ENCODE assay signal across 12 cellular contexts in genomic region chr1:1420654-1421134, GRCh38. TPM values are rescaled to one million over a fixed set of nuclear protein-coding genes. Genes with fewer than 3 reads are reported as not detected.
A peak's percentile ranks its signal among the peaks of the same experiment; 100 is the strongest.
DNase-seq lines count a peak whose midpoint lies in the region; ATAC-seq and TF ChIP-seq lines count a peak whose summit lies in the region.
"Had no signal": no experiment of that assay in that cellular context is flagged by ENCODE, and none has a peak within 500 bp of the region (broad histone marks: within the 10 kb centered on the region; RNA-seq: fewer than 3 reads in every experiment).

No MANE protein-coding gene starts in this region.

- H3K4me3 Mint-ChIP-seq in neural progenitor cell, result no peak overlapping the region
- H3K4me3 Mint-ChIP-seq: CD8-positive, alpha-beta memory T cell had no signal

- peak overlapping the region in 10 of 11 experiments; percentile 9 to 73 (median 49); a peak in 16 of 22 replicates for H3K9ac ChIP-seq in BLaER1 treated with 17β-estradiol and CSF1 and Interleukin-3, amounts not matched to agents 10 nM and 100 nM
- H3K9ac ChIP-seq in neural progenitor cell, result no peak overlapping the region

- no peaks in the 10 kb centered on the region for H3K79me2 ChIP-seq in neural progenitor cell (ENCODE audit: low read depth)

- peak overlapping the region in 7 of 11 experiments; percentile 34 to 68 (median 58); a peak in 12 of 22 replicates for H3K27ac ChIP-seq in BLaER1 treated with 17β-estradiol and CSF1 and Interleukin-3, amounts not matched to agents 10 nM and 100 nM
- H3K27ac ChIP-seq in neural progenitor cell, result peak overlapping the region; percentile 48

- H3K4me1 Mint-ChIP-seq in neural progenitor cell, result peaks cover 42% of the 10 kb centered on the region

- no peaks in the 10 kb centered on the region for H3K9me3 Mint-ChIP-seq in neural progenitor cell
- H3K9me3 Mint-ChIP-seq: CD8-positive, alpha-beta memory T cell had no signal

- peaks cover 7% of the 10 kb centered on the region for H3K27me3 Mint-ChIP-seq in neural progenitor cell (ENCODE audit: insufficient read depth, low read depth)

- H3K4me1 ChIP-seq in BLaER1 treated with 17β-estradiol and CSF1 and Interleukin-3, amounts not matched to agents 10 nM and 100 nM, result peaks cover 18 to 64% (median 49%) of the 10 kb centered on the region in 10 experiments
- H3K4me1 ChIP-seq in neural progenitor cell, result peaks cover 20% of the 10 kb centered on the region

- peaks cover 0 to under 1% (median 0%) of the 10 kb centered on the region in 11 experiments; a peak in 1 of 22 replicates for H3K27me3 ChIP-seq in BLaER1 treated with 17β-estradiol and CSF1 and Interleukin-3, amounts not matched to agents 10 nM and 100 nM
- H3K27me3 ChIP-seq in neural progenitor cell, result no peaks in the 10 kb centered on the region

- TF ChIP-seq CTCF in neural progenitor cell (IDR thresholded peaks at IDR 0.05), result no peak

- peak overlapping the region in 1 of 10 experiments; percentile 7; a peak in 1 of 20 replicates for H3K4me3 ChIP-seq in BLaER1 treated with 17β-estradiol and CSF1 and Interleukin-3, amounts not matched to agents 10 nM and 100 nM
- no peak overlapping the region for H3K4me3 ChIP-seq in neural progenitor cell

- no peaks in the 10 kb centered on the region; a peak in 1 of 22 replicates for H4K20me1 ChIP-seq in BLaER1 treated with 17β-estradiol and CSF1 and Interleukin-3, amounts not matched to agents 10 nM and 100 nM
- H4K20me1 ChIP-seq in neural progenitor cell (ENCODE audit: low read depth), result no peaks in the 10 kb centered on the region

- H3K36me3 Mint-ChIP-seq in neural progenitor cell, result no peaks in the 10 kb centered on the region
- H3K36me3 Mint-ChIP-seq: CD8-positive, alpha-beta memory T cell had no signal

- H2AFZ ChIP-seq in neural progenitor cell (replicated peaks), result no peak overlapping the region

- no peak for ATAC-seq in HG02973 (IDR thresholded peaks at IDR 0.05; ENCODE audit: unreplicated experiment)

- no peaks in the 10 kb centered on the region for H3K36me3 ChIP-seq in BLaER1 treated with 17β-estradiol and CSF1 and Interleukin-3, amounts not matched to agents 10 nM and 100 nM
- H3K36me3 ChIP-seq in neural progenitor cell, result no peaks in the 10 kb centered on the region

- DNase-seq in HuH-7 (ENCODE audit: low spot score) (peak; percentile 17), epidermal melanocyte (ENCODE audit: insufficient read length, low spot score) (peak; percentile 15), neural progenitor cell (ENCODE audit: low spot score) (no peak), ureter (ENCODE audit: low spot score) (no peak), NCI-H187 (lab: John Stamatoyannopoulos, UW) (no peak)
- DNase-seq in activated naive CD4-positive, alpha-beta T cell treated with anti-CD3 and anti-CD28 coated beads, Interleukin-2, amount 50 U/mL, for 16 hours, result no peak
- DNase-seq: Kasumi-1, NCI-H748 treated with DMSO at 0.1 percent for 48 hours had no signal

- H3K27ac Mint-ChIP-seq in neural progenitor cell, result no peak overlapping the region
- H3K27ac Mint-ChIP-seq: CD8-positive, alpha-beta memory T cell had no signal

- peaks cover 29% of the 10 kb centered on the region for H3F3A ChIP-seq in neural progenitor cell (ENCODE audit: low read depth)

- no peaks in the 10 kb centered on the region for H3K9me3 ChIP-seq in BLaER1 treated with 17β-estradiol and CSF1 and Interleukin-3, amounts not matched to agents 10 nM and 100 nM (replicated peaks in 1 of 11)
- H3K9me3 ChIP-seq in neural progenitor cell (ENCODE audit: low read depth), result no peaks in the 10 kb centered on the region

- peak overlapping the region; percentile 35 to 90 (median 73); a peak in 21 of 22 replicates for H3K4me2 ChIP-seq in BLaER1 treated with 17β-estradiol and CSF1 and Interleukin-3, amounts not matched to agents 10 nM and 100 nM
- peak overlapping the region; percentile 41 for H3K4me2 ChIP-seq in neural progenitor cell

RNA-seq across cellular contexts. Expression of gene ANKRD65, which starts 0.4 kb away (rescaled TPM):
- total RNA-seq in neural progenitor cell (ENCODE audit: low replicate concordance), result 0.15 and 1.7 TPM in 2 replicates
- 40.9 TPM for total RNA-seq in ureter
- total RNA-seq: CD8-positive, alpha-beta memory T cell; T-helper 2 cell treated with Interferon-gamma antibody and Interleukin-4, amounts not matched to agents 100 ng/mL and 5 ng/mL, for 36 hours had no signal

RNA-seq across cellular contexts. Expression of gene MRPL20, which starts 13.6 kb away (rescaled TPM):
- total RNA-seq in neural progenitor cell (ENCODE audit: low replicate concordance), result 89.0 and 96.1 TPM in 2 replicates
- 145 TPM for total RNA-seq in ureter

RNA-seq across cellular contexts. Expression of gene VWA1, which starts 14.8 kb away (rescaled TPM):
- total RNA-seq in neural progenitor cell (ENCODE audit: low replicate concordance), result 2.4 and 7.0 TPM in 2 replicates
- total RNA-seq in ureter, result 83.3 TPM

RNA-seq across cellular contexts. Expression of gene CCNL2, which starts 21.6 kb away (rescaled TPM):
- total RNA-seq in neural progenitor cell (ENCODE audit: low replicate concordance), result 143 and 198 TPM in 2 replicates
- 259 TPM for total RNA-seq in ureter

RNA-seq across cellular contexts. Expression of gene ATAD3C, which starts 28.8 kb away (rescaled TPM):
- total RNA-seq in neural progenitor cell (ENCODE audit: low replicate concordance) (not detected in 2 replicates), ureter (8.0 TPM)

Comparison
In these comparisons a context has a peak if more than half of its experiments do, and no peak if none do; other contexts are left out.
1. DNase-seq: peak in HuH-7 (single experiment) and epidermal melanocyte (single experiment); none in neural progenitor cell (single experiment), ureter (single experiment), NCI-H187 (0 of 2) and activated naive CD4-positive, alpha-beta T cell treated with anti-CD3 and anti-CD28 coated beads, Interleukin-2, amount 50 U/mL, for 16 hours (single experiment).
2. RNA of gene ANKRD65, which starts 0.4 kb away (total RNA-seq): 40.9 TPM in ureter (single experiment); 0.15 to 1.7 TPM in neural progenitor cell; every median in the first group is over 10 times any median in the second.
3. RNA of gene VWA1, which starts 14.8 kb away (total RNA-seq): 83.3 TPM in ureter (single experiment); 2.4 to 7.0 TPM in neural progenitor cell; every median in the first group is over 10 times any median in the second.